ENCODE assay signal across 24 cellular contexts in the genomic region with DNA sequence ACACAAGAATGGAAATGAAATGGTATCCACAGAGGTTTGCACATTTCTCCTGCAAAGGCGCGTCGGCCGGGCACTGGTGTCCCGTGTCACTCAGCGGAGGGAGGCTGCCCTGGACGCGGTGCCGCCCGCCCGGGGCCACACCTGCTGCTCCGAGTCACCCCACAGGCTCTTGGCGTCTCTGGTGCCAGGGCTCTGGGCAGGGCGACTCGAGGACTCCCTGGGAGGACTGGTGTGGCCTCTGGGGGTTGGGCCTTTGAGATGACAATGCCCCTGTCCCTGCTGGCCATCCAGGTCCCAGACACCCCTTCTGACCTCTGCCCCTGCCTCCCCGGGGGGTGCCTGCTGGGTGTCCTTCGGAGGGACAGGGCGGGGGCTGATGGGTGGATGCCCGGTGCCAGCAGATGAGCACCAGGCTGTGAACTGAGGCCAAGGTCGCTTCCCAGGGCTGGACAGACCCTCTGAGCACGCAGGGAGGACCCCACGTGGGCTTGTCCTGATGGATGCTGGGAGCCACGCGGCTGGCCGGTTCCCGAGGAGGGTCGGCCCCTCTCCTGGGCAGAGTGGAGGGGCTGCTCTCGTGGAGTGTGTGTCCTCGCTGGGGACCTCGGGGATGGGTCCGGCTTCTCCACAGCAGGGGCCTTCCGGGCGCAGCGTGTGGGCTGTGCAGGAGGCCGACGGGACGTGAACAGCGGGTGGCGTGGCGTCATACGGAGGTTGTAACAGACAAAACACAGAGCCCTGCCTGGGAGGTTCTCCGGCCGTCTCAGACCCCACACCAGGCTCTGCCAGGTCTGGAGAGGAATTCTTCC. TPM values are rescaled to one million over a fixed set of nuclear protein-coding genes. Genes with fewer than 3 reads are reported as not detected.
"Had no signal": no experiment of that assay in that cellular context is flagged by ENCODE, and none has a peak within 500 bp of the region (broad histone marks: within the 10 kb centered on the region; RNA-seq: fewer than 3 reads in every experiment).

No MANE protein-coding gene starts in this region.

- H3K36me3 ChIP-seq: uterus had no signal

- H3K4me3 ChIP-seq: coronary artery, lung, psoas muscle, sigmoid colon, transverse colon, upper lobe of right lung, uterus had no signal

- FAIRE-seq: endometrium, frontal cortex, keratinocyte had no signal

- H3K9me3 ChIP-seq: psoas muscle, sigmoid colon, transverse colon, upper lobe of right lung, uterus had no signal

- ATAC-seq: effector memory CD8-positive, alpha-beta T cell; left lobe of liver; natural killer cell treated with Interleukin-12 subunit alpha and Interleukin-12 subunit beta and Interleukin-15 and Interleukin-18, amount 100 ng/mL, for 72 hours; psoas muscle; right cardiac atrium; stimulated activated effector memory CD8-positive, alpha-beta T cell treated with anti-CD3 and anti-CD28 coated beads, Interleukin-12 subunit alpha, Interleukin-12 subunit beta, amount 100 ng/mL, for 72 hours; upper lobe of right lung had no signal

- H3K4me1 ChIP-seq: psoas muscle, upper lobe of right lung, uterus had no signal

- H3K27ac ChIP-seq: coronary artery, psoas muscle, transverse colon, upper lobe of right lung, uterus had no signal

- H3K27me3 ChIP-seq: sigmoid colon, transverse colon, upper lobe of right lung, uterus had no signal

- DNase-seq: dermis blood vessel endothelial cell; effector memory CD8-positive, alpha-beta T cell; erythroblast; head of caudate nucleus; naive B cell; posterior cingulate gyrus; psoas muscle; sigmoid colon; stimulated activated CD4-positive, alpha-beta T cell treated with anti-CD3 and anti-CD28 coated beads, Interleukin-2, amount 100 ng/mL, for 24 hours; stimulated activated CD4-positive, alpha-beta T cell treated with anti-CD3 and anti-CD28 coated beads, Interleukin-4, amount 100 ng/mL, for 24 hours; transverse colon; upper lobe of right lung; uterus had no signal

RNA-seq across cellular contexts. Expression of a gene that starts 24.6 kb away (rescaled TPM):
- polyA plus RNA-seq: keratinocyte had no signal

RNA-seq across cellular contexts. Expression of a gene that starts 46.0 kb away (rescaled TPM):
- total RNA-seq: renal cortical epithelial cell, skeletal muscle tissue had no signal
- polyA plus RNA-seq: keratinocyte had no signal
